Comparison of ENCODE assay signal across 8 cellular contexts in the genomic region with DNA sequence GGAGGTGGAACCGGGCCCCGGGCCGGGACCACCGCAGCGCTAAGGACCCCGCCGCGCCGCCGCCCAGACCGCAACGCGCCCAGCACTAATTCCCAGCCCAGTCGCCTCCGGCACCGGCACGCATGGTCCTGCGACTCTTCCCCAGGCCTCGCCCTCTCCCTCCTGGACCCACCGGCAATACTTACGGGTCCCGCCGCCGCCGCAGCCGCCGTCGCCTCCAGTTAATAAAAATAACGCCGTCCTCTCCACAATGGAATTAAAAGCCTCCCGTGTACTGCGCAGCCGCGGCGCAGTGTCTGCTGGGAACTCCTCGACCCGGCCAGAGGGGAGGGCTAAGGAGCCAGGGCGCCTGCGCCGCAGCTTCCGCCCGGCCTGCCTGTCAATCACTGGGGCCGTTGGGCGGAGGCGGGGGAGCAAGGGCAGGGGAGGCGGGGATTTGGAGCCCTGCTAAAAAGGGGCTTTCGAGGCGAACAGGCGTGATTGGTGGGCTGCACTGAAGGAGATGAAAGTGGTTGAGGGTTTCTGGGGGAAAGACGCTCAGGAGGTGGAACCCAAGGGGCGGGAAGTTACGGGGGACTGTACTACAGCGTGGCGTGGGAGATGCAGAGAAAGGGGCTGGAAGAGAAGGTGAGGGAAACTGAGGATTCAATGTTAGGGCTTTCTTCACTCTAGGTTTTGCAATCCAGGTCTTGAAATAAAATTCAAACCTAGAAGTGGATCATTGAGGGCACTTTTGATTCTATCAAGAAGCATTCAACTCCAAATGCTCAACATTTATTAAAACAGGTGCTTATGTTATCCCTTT. TPM values are rescaled to one million over a fixed set of nuclear protein-coding genes. Genes with fewer than 3 reads are reported as not detected.
DNase-seq lines count a peak whose midpoint lies in the region; ATAC-seq and TF ChIP-seq lines count a peak whose summit lies in the region.

A gene with protein sequence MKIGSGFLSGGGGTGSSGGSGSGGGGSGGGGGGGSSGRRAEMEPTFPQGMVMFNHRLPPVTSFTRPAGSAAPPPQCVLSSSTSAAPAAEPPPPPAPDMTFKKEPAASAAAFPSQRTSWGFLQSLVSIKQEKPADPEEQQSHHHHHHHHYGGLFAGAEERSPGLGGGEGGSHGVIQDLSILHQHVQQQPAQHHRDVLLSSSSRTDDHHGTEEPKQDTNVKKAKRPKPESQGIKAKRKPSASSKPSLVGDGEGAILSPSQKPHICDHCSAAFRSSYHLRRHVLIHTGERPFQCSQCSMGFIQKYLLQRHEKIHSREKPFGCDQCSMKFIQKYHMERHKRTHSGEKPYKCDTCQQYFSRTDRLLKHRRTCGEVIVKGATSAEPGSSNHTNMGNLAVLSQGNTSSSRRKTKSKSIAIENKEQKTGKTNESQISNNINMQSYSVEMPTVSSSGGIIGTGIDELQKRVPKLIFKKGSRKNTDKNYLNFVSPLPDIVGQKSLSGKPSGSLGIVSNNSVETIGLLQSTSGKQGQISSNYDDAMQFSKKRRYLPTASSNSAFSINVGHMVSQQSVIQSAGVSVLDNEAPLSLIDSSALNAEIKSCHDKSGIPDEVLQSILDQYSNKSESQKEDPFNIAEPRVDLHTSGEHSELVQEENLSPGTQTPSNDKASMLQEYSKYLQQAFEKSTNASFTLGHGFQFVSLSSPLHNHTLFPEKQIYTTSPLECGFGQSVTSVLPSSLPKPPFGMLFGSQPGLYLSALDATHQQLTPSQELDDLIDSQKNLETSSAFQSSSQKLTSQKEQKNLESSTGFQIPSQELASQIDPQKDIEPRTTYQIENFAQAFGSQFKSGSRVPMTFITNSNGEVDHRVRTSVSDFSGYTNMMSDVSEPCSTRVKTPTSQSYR (minus strand): TSS at position 276 of the 805 bp plus-strand sequence. CDS start 331 bp downstream, outside the sequence.

- H3K4me1 ChIP-seq in rectal smooth muscle tissue (ENCODE audit: control insufficient read depth, insufficient read depth, low read length) (peaks cover 20% of the 10 kb centered on the region), vagina (peaks cover 44% of the 10 kb centered on the region)

- H3K4me3 ChIP-seq in astrocyte of the cerebellum (ENCODE audit: low read depth, low read length) (peak within 1 kb of the TSS; percentile 81), rectal smooth muscle tissue (ENCODE audit: low read length) (peak within 1 kb of the TSS; percentile 89), vagina (peak within 1 kb of the TSS; percentile 73 to 90)

- ATAC-seq in GM18517 (IDR thresholded peaks at IDR 0.05; ENCODE audit: unreplicated experiment) (peak; percentile 89), HG03039 (IDR thresholded peaks at IDR 0.05; ENCODE audit: unreplicated experiment) (peak; percentile 98)

- TF ChIP-seq POLR2A in vagina (IDR thresholded peaks at IDR 0.05) = peak in 1 of 2 donors; percentile 40

- in situ Hi-C loops in astrocyte of the cerebellum (cut with HindIII; ENCODE audit: low sequenced_read_pairs) = no loop called here

- H3K27ac ChIP-seq in rectal smooth muscle tissue (ENCODE audit: low read depth, low read length) (peak within 1 kb of the TSS; percentile 76), vagina (peak within 1 kb of the TSS; percentile 85)

- DNase-seq in NCI-H2081 (lab: John Stamatoyannopoulos, UW) (peak; percentile 96 to 97), T-helper 9 cell (peak; percentile 91), astrocyte of the cerebellum (ENCODE audit: low read depth) (peak; percentile 83), hepatic stellate cell (ENCODE audit: low spot score) (peak; percentile 97), vagina (ENCODE audit: extremely low spot score in 2 of 2) (peak in 1 of 2 donors; percentile 90)

- no peaks in the 10 kb centered on the region for H3K9me3 ChIP-seq in vagina

- no peaks in the 10 kb centered on the region for H3K27me3 ChIP-seq in rectal smooth muscle tissue (ENCODE audit: control insufficient read depth, insufficient read depth, low read length)
- no peaks in the 10 kb centered on the region for H3K27me3 ChIP-seq in vagina

- intact Hi-C loops in vagina (cut with DNase I) = no loop called here

- H3K36me3 ChIP-seq in rectal smooth muscle tissue (ENCODE audit: control insufficient read depth, insufficient read depth, low read length) (no peaks in the 10 kb centered on the region), vagina (no peaks in the 10 kb centered on the region)

- TF ChIP-seq CTCF in astrocyte of the cerebellum (IDR thresholded peaks at IDR 0.05; ENCODE audit: low read depth, low read length, missing control alignments) = no peak
- no peak for TF ChIP-seq CTCF in vagina (IDR thresholded peaks at IDR 0.05)

- H3K9ac ChIP-seq in rectal smooth muscle tissue (ENCODE audit: low read length) = peak within 1 kb of the TSS; percentile 51

RNA-seq across cellular contexts. Expression of the gene that starts here (rescaled TPM):
- total RNA-seq in vagina = 8.8 TPM
